22 cellular contexts compared by ENCODE assay signal in genomic region chr17:74875970-74876593, GRCh38. TPM values are rescaled to one million over a fixed set of nuclear protein-coding genes. Genes with fewer than 3 reads are reported as not detected.
DNase-seq lines count a peak whose midpoint lies in the region; ATAC-seq and TF ChIP-seq lines count a peak whose summit lies in the region.
"Had no signal": no experiment of that assay in that cellular context is flagged by ENCODE, and none has a peak within 500 bp of the region (broad histone marks: within the 10 kb centered on the region; RNA-seq: fewer than 3 reads in every experiment).

No MANE protein-coding gene starts in this region.

- TF ChIP-seq CTCF in HCT116 (IDR thresholded peaks at IDR 0.05 in 2 of 3, conservative IDR thresholded peaks at IDR 0.05 in 1 of 3; ENCODE audit: borderline replicate concordance in 1 of 3, insufficient read depth in 1 of 3, low read depth in 2 of 3, low read length in 2 of 3) (no peak), adrenal gland (IDR thresholded peaks at IDR 0.05) (no peak), neural crest cell (conservative IDR thresholded peaks at IDR 0.05) (no peak)

- peak overlapping the region; percentile 71 for H3K4me3 Mint-ChIP-seq in neural crest cell
- H3K4me3 Mint-ChIP-seq: activated CD4-positive, alpha-beta memory T cell treated with anti-CD3 and anti-CD28 coated beads for 36 hours; activated naive CD8-positive, alpha-beta T cell treated with anti-CD3 and anti-CD28 coated beads, Interleukin-2, amount 10 ng/mL, durations not matched to agents 7 days and 5 days; WTC11 had no signal

- POLR2A ChIA-PET in HCT116 (lab: Charles Lee): interaction anchor here (1.3 kb wide), 1 partner anchor 30 kb away, joined by 3 read pairs; no protein-coding TSS in a partner anchor

- H4K20me1 ChIP-seq in HCT116 (ENCODE audit: insufficient read depth): no peaks in the 10 kb centered on the region

- H2AFZ ChIP-seq in HCT116 (ENCODE audit: low read depth, low read length, poor library complexity, severe bottlenecking): no peak overlapping the region

- H3K4me3 ChIP-seq in HCT116 (replicated peaks in 1 of 2; ENCODE audit: low read depth in 1 of 2, low read length in 2 of 2) (no peak overlapping the region), adrenal gland (no peak overlapping the region)
- H3K4me3 ChIP-seq: mucosa of descending colon, thoracic aorta had no signal

- no peak overlapping the region for H3K27ac Mint-ChIP-seq in neural crest cell (ENCODE audit: unreplicated experiment)
- H3K27ac Mint-ChIP-seq: activated CD4-positive, alpha-beta memory T cell treated with anti-CD3 and anti-CD28 coated beads for 36 hours; activated naive CD8-positive, alpha-beta T cell treated with anti-CD3 and anti-CD28 coated beads, Interleukin-2, amount 10 ng/mL, durations not matched to agents 7 days and 5 days; WTC11 had no signal

- no peaks in the 10 kb centered on the region for H3K9me2 ChIP-seq in HCT116 (ENCODE audit: insufficient read depth)

- peaks cover 30% of the 10 kb centered on the region for H3K27me3 Mint-ChIP-seq in neural crest cell (ENCODE audit: low read depth)
- H3K27me3 Mint-ChIP-seq: activated CD4-positive, alpha-beta memory T cell treated with anti-CD3 and anti-CD28 coated beads for 36 hours had no signal

- ATAC-seq in HCT116 (no peak), HG02798 (IDR thresholded peaks at IDR 0.05; ENCODE audit: poor library complexity, unreplicated experiment) (no peak), sciatic nerve (no peak)
- ATAC-seq: mucosa of descending colon, WTC11 had no signal

- DNase-seq in HCT116 (ENCODE audit: low read depth, low spot score): no peak
- DNase-seq in adrenal gland: peak in 3 of 7 donors; percentile 43 to 61 (median 59)
- no peak for DNase-seq in neural crest cell (ENCODE audit: low read depth, low spot score)
- no peak for DNase-seq in NCI-H510A (lab: John Stamatoyannopoulos, UW)
- DNase-seq in sciatic nerve (ENCODE audit: low spot score): no peak
- DNase-seq: activated CD4-positive, alpha-beta memory T cell treated with anti-CD3 and anti-CD28 coated beads for 36 hours; activated effector memory CD4-positive, alpha-beta T cell treated with Interleukin-2 at 50 U/mL for 16 hours; activated naive CD8-positive, alpha-beta T cell treated with anti-CD3 and anti-CD28 coated beads, Interleukin-2, amount 10 ng/mL, durations not matched to agents 7 days and 5 days; CD4-positive, CD25-positive, alpha-beta regulatory T cell; effector CD4-positive, alpha-beta T cell; hippocampal formation; mucosa of descending colon; NCI-H187 treated with DMSO at 0.1 percent for 48 hours; stimulated activated CD4-positive, alpha-beta T cell treated with anti-CD3 and anti-CD28 coated beads, Interleukin-4, amount 100 ng/mL, for 1 hour; stimulated activated naive CD4-positive, alpha-beta T cell treated with Interleukin-2 at 50 U/mL for 16 hours; T-helper 9 cell had no signal

- no peak for TF ChIP-seq POLR2A in HCT116 (IDR thresholded peaks at IDR 0.05; ENCODE audit: borderline replicate concordance, extremely low read depth, insufficient read depth, insufficient read length)
- peak in 1 of 2 donors; percentile 11 for TF ChIP-seq POLR2A in adrenal gland (IDR thresholded peaks at IDR 0.05)

- peaks cover 27% of the 10 kb centered on the region for H3K4me1 Mint-ChIP-seq in neural crest cell

- 0 out of 2 replicates have a peak overlapping the region, but pooled peaks have one; percentile 11 for H3K4me2 ChIP-seq in HCT116 (ENCODE audit: low read length)
- H3K4me2 ChIP-seq: KMS-11 had no signal

- H3K4me1 ChIP-seq in HCT116 (ENCODE audit: control insufficient read depth in 1 of 2, insufficient read depth in 2 of 2, low read length in 2 of 2) (peaks cover 14 to 51% of the 10 kb centered on the region in 2 experiments), adrenal gland (replicated peaks in 1 of 2) (peaks cover 29 to 38% of the 10 kb centered on the region in 2 donors)

- CTCF ChIA-PET in HCT116 (lab: Charles Lee): no interaction called here

- RAD21 ChIA-PET in HCT116 (lab: Charles Lee; ENCODE audit: low non-redundant PET in 1 of 2, low total read pairs in 2 of 2, uncharacterized antibody in 2 of 2, unreplicated experiment in 2 of 2): interaction anchor here in 1 of 2 experiments (1.0 kb wide), 1 partner anchor 30 kb away, joined by 3 read pairs; no protein-coding TSS in a partner anchor

- no peaks in the 10 kb centered on the region for H3K27me3 ChIP-seq in HCT116 (ENCODE audit: insufficient read depth, low read length)
- H3K27me3 ChIP-seq in adrenal gland: no peaks in the 10 kb centered on the region

- no peak overlapping the region for H3K9ac ChIP-seq in HCT116 (ENCODE audit: low read length)
- H3K9ac ChIP-seq: KMS-11 had no signal

- H3K36me3 Mint-ChIP-seq in neural crest cell (ENCODE audit: low read depth): no peaks in the 10 kb centered on the region
- H3K36me3 Mint-ChIP-seq: CD4-positive, CD25-positive, alpha-beta regulatory T cell had no signal

- WGBS in adrenal gland, 4 donors: 31 to 59% (median 38%) methylated on average over 5 to 6 of the region's 6 CpGs

- H3K9me3 Mint-ChIP-seq in neural crest cell: no peaks in the 10 kb centered on the region
- H3K9me3 Mint-ChIP-seq: activated CD4-positive, alpha-beta memory T cell treated with anti-CD3 and anti-CD28 coated beads for 36 hours; activated naive CD8-positive, alpha-beta T cell treated with anti-CD3 and anti-CD28 coated beads, Interleukin-2, amount 10 ng/mL, durations not matched to agents 7 days and 5 days; CD4-positive, CD25-positive, alpha-beta regulatory T cell; WTC11 had no signal

- H3K9me3 ChIP-seq in HCT116 (ENCODE audit: control insufficient read depth in 1 of 2, insufficient read depth in 1 of 2, low read depth in 1 of 2, low read length in 2 of 2) (no peaks in the 10 kb centered on the region), adrenal gland (replicated peaks in 1 of 3) (no peaks in the 10 kb centered on the region)
- H3K9me3 ChIP-seq: mucosa of descending colon, thoracic aorta had no signal

- H3K36me3 ChIP-seq in HCT116 (ENCODE audit: control insufficient read depth in 1 of 2, insufficient read depth in 2 of 2, low read length in 2 of 2) (no peaks in the 10 kb centered on the region), adrenal gland (replicated peaks in 1 of 2) (no peaks in the 10 kb centered on the region)
- H3K36me3 ChIP-seq: thoracic aorta had no signal

- TF ChIP-seq RAD21 in HCT116 (IDR thresholded peaks at IDR 0.05; ENCODE audit: low read depth): no peak

- H3K27ac ChIP-seq in HCT116 (ENCODE audit: low read depth, low read length) (no peak overlapping the region), adrenal gland (peak overlapping the region; percentile 28 to 94 (median 76))
- H3K27ac ChIP-seq: KMS-11, thoracic aorta had no signal

- intact Hi-C loops in HCT116 (cut with micrococcal nuclease): no loop called here
- intact Hi-C loops in adrenal gland (cut with DNase I): no loop called here
- intact Hi-C loops in sciatic nerve (cut with DNase I): no loop called here

- H3K79me2 ChIP-seq in HCT116 (ENCODE audit: insufficient read depth, low read length): peaks cover 12% of the 10 kb centered on the region

- BruUV-seq in HCT116 (replicated peaks; lab: Mats Ljungman, UMichigan): no TSS peak

TF ChIP-seq in HCT116, 20 proteins besides CTCF, POLR2A, EP300 and RAD21 (continues in another document):
- TF ChIP-seq SP1 (IDR thresholded peaks at IDR 0.05; ENCODE audit: low read depth) (no peak), POLR2AphosphoS5 (IDR thresholded peaks at IDR 0.05; ENCODE audit: low read depth, low read length) (no peak), CBX3 (IDR thresholded peaks at IDR 0.05; ENCODE audit: low read depth) (no peak), SRF (IDR thresholded peaks at IDR 0.05; ENCODE audit: low read depth) (no peak), EZH2phosphoT487 (IDR thresholded peaks at IDR 0.05; ENCODE audit: borderline replicate concordance) (no peak), MAX (IDR thresholded peaks at IDR 0.05) (no peak), YY1 (IDR thresholded peaks at IDR 0.05; ENCODE audit: extremely low read depth, insufficient replicate concordance, low read depth, low read length) (no peak), TCF7L2 (IDR thresholded peaks at IDR 0.05; ENCODE audit: borderline replicate concordance, extremely low read depth, insufficient read depth, insufficient read length) (no peak), EZH2 (IDR thresholded peaks at IDR 0.05) (no peak), CEBPB (IDR thresholded peaks at IDR 0.05; ENCODE audit: low read depth) (no peak), ELF1 (IDR thresholded peaks at IDR 0.05; ENCODE audit: borderline replicate concordance, low read depth) (no peak), FOSL1 (IDR thresholded peaks at IDR 0.05; ENCODE audit: low read depth) (no peak), ZFX (IDR thresholded peaks at IDR 0.05) (no peak), SIN3A (IDR thresholded peaks at IDR 0.05; ENCODE audit: low read depth) (no peak)

RNA-seq across cellular contexts. Expression of gene FDXR, which starts 3.3 kb away (rescaled TPM):
- total RNA-seq in HCT116 (2021; ENCODE audit: unreplicated experiment) (98.8 TPM), adrenal gland (100 to 1,000 TPM; 314 to 693 (median 494) TPM), neural crest cell (13.3 and 14.8 TPM in 2 replicates), sciatic nerve (6.3 TPM)
- 82.6 and 86.1 TPM in 2 replicates for polyA plus RNA-seq in HCT116 (2012)
- polyA plus RNA-seq in adrenal gland: 100 to 1,000 TPM; 159 to 405 (median 254) TPM

RNA-seq across cellular contexts. Expression of gene GRIN2C, which starts 16.4 kb away (rescaled TPM):
- total RNA-seq in HCT116 (2021; ENCODE audit: unreplicated experiment): 2.2 TPM
- polyA plus RNA-seq in HCT116 (2012): 1.0 and 1.1 TPM in 2 replicates
- total RNA-seq in adrenal gland: 10 to 100 TPM in 1 of 8 donors, 1 to 10 TPM in 6, under 1 TPM in 1; 0.42 to 16.4 (median 2.9) TPM
- polyA plus RNA-seq in adrenal gland: 1 to 10 TPM in 2 of 3 donors, under 1 TPM in 1; 0.70 to 6.1 (median 3.2) TPM
- total RNA-seq in neural crest cell: 0.02 and 0.07 TPM in 2 replicates
- total RNA-seq in sciatic nerve: 0.98 TPM
- total RNA-seq: activated CD4-positive, alpha-beta memory T cell treated with anti-CD3 and anti-CD28 coated beads for 36 hours; CD4-positive, CD25-positive, alpha-beta regulatory T cell had no signal
- polyA plus RNA-seq: CD4-positive, CD25-positive, alpha-beta regulatory T cell had no signal

RNA-seq across cellular contexts. Expression of gene FADS6, which starts 17.4 kb away (rescaled TPM):
- total RNA-seq in HCT116 (2021; ENCODE audit: unreplicated experiment) (not detected), adrenal gland (10 to 100 TPM in 4 of 8 donors, 1 to 10 TPM in 4; 1.7 to 12.4 (median 8.7) TPM), neural crest cell (not detected in 2 replicates), sciatic nerve (not detected)
- not detected in 2 replicates for polyA plus RNA-seq in HCT116 (2012)
- polyA plus RNA-seq in adrenal gland: 1 to 10 TPM in 2 of 3 donors, under 1 TPM in 1; 0.92 to 5.1 (median 2.9) TPM
- total RNA-seq: activated CD4-positive, alpha-beta memory T cell treated with anti-CD3 and anti-CD28 coated beads for 36 hours; activated naive CD8-positive, alpha-beta T cell treated with anti-CD3 and anti-CD28 coated beads, Interleukin-2, amount 10 ng/mL, durations not matched to agents 7 days and 5 days; CD4-positive, CD25-positive, alpha-beta regulatory T cell; thoracic aorta had no signal
- polyA plus RNA-seq: CD4-positive, CD25-positive, alpha-beta regulatory T cell had no signal

RNA-seq across cellular contexts. Expression of gene USH1G, which starts 47.0 kb away (rescaled TPM):
- total RNA-seq in HCT116 (2021; ENCODE audit: unreplicated experiment): 3.1 TPM
- polyA plus RNA-seq in HCT116 (2012): 2.2 and 2.4 TPM in 2 replicates
- total RNA-seq in adrenal gland: 1 to 10 TPM in 6 of 8 donors, under 1 TPM in 2; 0.42 to 2.3 (median 1.3) TPM
- polyA plus RNA-seq in adrenal gland: under 1 TPM; 0.40 to 0.72 (median 0.40) TPM
- total RNA-seq in neural crest cell: 0.14 TPM in 1 of 2 replicates, not detected in the other
- total RNA-seq in sciatic nerve: not detected
- total RNA-seq: activated CD4-positive, alpha-beta memory T cell treated with anti-CD3 and anti-CD28 coated beads for 36 hours; activated naive CD8-positive, alpha-beta T cell treated with anti-CD3 and anti-CD28 coated beads, Interleukin-2, amount 10 ng/mL, durations not matched to agents 7 days and 5 days; CD4-positive, CD25-positive, alpha-beta regulatory T cell; mucosa of descending colon; thoracic aorta had no signal
- polyA plus RNA-seq: CD4-positive, CD25-positive, alpha-beta regulatory T cell; liver had no signal

RNA-seq across cellular contexts. Expression of gene OTOP2, which starts 48.0 kb away (rescaled TPM):
- not detected for total RNA-seq in HCT116 (2021; ENCODE audit: unreplicated experiment)
- polyA plus RNA-seq in HCT116 (2012): 0.04 and 0.07 TPM in 2 replicates
- total RNA-seq in adrenal gland: not detected
- under 1 TPM in 1 of 3 donors, not detected in 2; 0.03 TPM for polyA plus RNA-seq in adrenal gland
- not detected in 2 replicates for total RNA-seq in neural crest cell
- not detected for total RNA-seq in sciatic nerve
- total RNA-seq: activated CD4-positive, alpha-beta memory T cell treated with anti-CD3 and anti-CD28 coated beads for 36 hours; activated naive CD8-positive, alpha-beta T cell treated with anti-CD3 and anti-CD28 coated beads, Interleukin-2, amount 10 ng/mL, durations not matched to agents 7 days and 5 days; CD4-positive, CD25-positive, alpha-beta regulatory T cell; frontal cortex; liver; thoracic aorta; WTC11 had no signal
- polyA plus RNA-seq: CD4-positive, CD25-positive, alpha-beta regulatory T cell; liver had no signal
